In genomic region chr13:46810440-46810839, GRCh38 we compare ENCODE assay signal across 31 cellular contexts.
"Had no signal": no experiment of that assay in that cellular context is flagged by ENCODE, and none has a peak within 500 bp of the region (broad histone marks: within the 10 kb centered on the region; RNA-seq: fewer than 3 reads in every experiment).

No MANE protein-coding gene starts in this region.

- H3K36me3 Mint-ChIP-seq: type B pancreatic cell had no signal

- H3K4me3 Mint-ChIP-seq: effector memory CD8-positive, alpha-beta T cell; naive B cell; nephron progenitor cell; stimulated activated memory B cell treated with anti-CD40 and anti-IgM and Interleukin-4, amounts not matched to agents 10 μg/mL and 1 μg/mL and 100 μg/mL, for 72 hours; stimulated activated naive CD8-positive, alpha-beta T cell treated with anti-CD3 and anti-CD28 coated beads, Interleukin-15, amount 100 ng/mL, for 72 hours; T-helper 1 cell treated with Interleukin-12 subunit alpha and Interleukin-12 subunit beta and Interleukin-4 antibody, amounts not matched to agents 30 μg/mL and 1 μg/mL, for 36 hours; type B pancreatic cell had no signal

- ATAC-seq: effector memory CD8-positive, alpha-beta T cell; gastroesophageal sphincter; left cardiac atrium; left ventricle myocardium superior; right lobe of liver; stimulated activated memory B cell treated with anti-CD40 and anti-IgM and Interleukin-4, amounts not matched to agents 10 μg/mL and 1 μg/mL and 100 μg/mL, for 72 hours; stimulated activated naive CD8-positive, alpha-beta T cell treated with anti-CD3 and anti-CD28 coated beads, Interleukin-15, amount 100 ng/mL, for 72 hours had no signal

- H3K4me1 Mint-ChIP-seq: naive B cell; nephron progenitor cell; stimulated activated memory B cell treated with anti-CD40 and anti-IgM and Interleukin-4, amounts not matched to agents 10 μg/mL and 1 μg/mL and 100 μg/mL, for 72 hours had no signal

- H3K27ac Mint-ChIP-seq: effector memory CD8-positive, alpha-beta T cell; naive B cell; nephron progenitor cell; progenitor cell of endocrine pancreas; stimulated activated memory B cell treated with anti-CD40 and anti-IgM and Interleukin-4, amounts not matched to agents 10 μg/mL and 1 μg/mL and 100 μg/mL, for 72 hours; stimulated activated naive CD8-positive, alpha-beta T cell treated with anti-CD3 and anti-CD28 coated beads, Interleukin-15, amount 100 ng/mL, for 72 hours; T-helper 1 cell treated with Interleukin-12 subunit alpha and Interleukin-12 subunit beta and Interleukin-4 antibody, amounts not matched to agents 30 μg/mL and 1 μg/mL, for 36 hours; type B pancreatic cell had no signal

- DNase-seq: activated CD4-positive, alpha-beta T cell treated with anti-CD3 and anti-CD28 coated beads for 4 hours; activated CD4-positive, alpha-beta T cell treated with anti-CD3 and anti-CD28 coated beads, Interleukin-2, amount 50 U/mL, for 48 hours; activated CD8-positive, alpha-beta memory T cell treated with anti-CD3 and anti-CD28 coated beads, Interleukin-2, amount 50 U/mL, for 4 hours; activated gamma-delta T cell; activated naive CD4-positive, alpha-beta T cell treated with anti-CD3 and anti-CD28 coated beads, Interleukin-2, amount 50 U/mL, for 16 hours; activated T-cell treated with anti-CD3 and anti-CD28 coated beads, Interleukin-2, amount 50 U/mL, for 1 hour; dorsolateral prefrontal cortex; effector memory CD8-positive, alpha-beta T cell; erythroblast; left cardiac atrium; left ventricle myocardium superior; naive B cell; nephron progenitor cell; ovary; right lobe of liver; stimulated activated CD4-positive, alpha-beta T cell treated with anti-CD3 and anti-CD28 coated beads, Interleukin-1b, Interleukin-23, amount 100 ng/mL, for 48 hours; stimulated activated CD4-positive, alpha-beta T cell treated with anti-CD3 and anti-CD28 coated beads, Interleukin-4, amount 100 ng/mL, for 4 hours; stimulated activated CD8-positive, alpha-beta memory T cell treated with anti-CD3 and anti-CD28 coated beads, Interleukin-4, amount 100 ng/mL, for 48 hours; stimulated activated naive CD8-positive, alpha-beta T cell treated with anti-CD3 and anti-CD28 coated beads, Interleukin-15, amount 100 ng/mL, for 72 hours; substantia nigra; T-helper 9 cell; uterus had no signal

- H3K4me1 ChIP-seq: gastroesophageal sphincter, right lobe of liver, uterus had no signal

- H3K36me3 ChIP-seq: gastroesophageal sphincter, neutrophil, ovary, right lobe of liver, uterus had no signal

- H3K27me3 ChIP-seq: dorsolateral prefrontal cortex, hepatocyte, neutrophil, ovary, right lobe of liver, uterus had no signal

- H3K27me3 Mint-ChIP-seq: progenitor cell of endocrine pancreas; stimulated activated naive CD8-positive, alpha-beta T cell treated with anti-CD3 and anti-CD28 coated beads, Interleukin-15, amount 100 ng/mL, for 72 hours; type B pancreatic cell had no signal

- H3K9me3 ChIP-seq: neutrophil, ovary had no signal

- H3K4me3 ChIP-seq: coronary artery, dorsolateral prefrontal cortex, gastroesophageal sphincter, hepatocyte, ovary, right lobe of liver, smooth muscle cell, uterus had no signal
